Comparison of ENCODE assay signal across 1 cellular context in the genomic region with DNA sequence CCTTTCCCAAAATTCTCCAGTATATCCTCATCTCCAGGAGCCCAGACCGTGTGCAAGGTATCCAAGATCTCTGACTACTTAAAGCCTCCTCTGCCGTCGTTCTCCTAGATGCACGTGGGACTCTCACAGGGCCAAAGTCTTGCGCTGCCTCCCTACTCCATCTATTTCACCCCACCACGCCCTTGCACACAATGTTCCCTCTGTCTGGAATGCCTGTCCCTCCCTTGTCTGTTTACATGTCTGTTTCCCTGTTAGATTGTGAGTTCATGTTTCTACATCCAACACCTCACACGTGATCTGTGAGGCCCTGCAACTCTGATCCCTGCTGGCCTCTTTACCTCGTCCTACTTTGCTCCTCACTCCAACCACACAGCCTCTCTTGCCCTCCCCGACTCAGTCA.
A peak's percentile ranks its signal among the peaks of the same experiment; 100 is the strongest.
TF ChIP-seq lines count a peak whose summit lies in the region.

No MANE protein-coding gene starts in this region.

TF ChIP-seq in K562, 482 proteins besides CTCF, POLR2A, EP300 and RAD21:
- TF ChIP-seq TARDBP (IDR thresholded peaks at IDR 0.05) (no peak), L3MBTL2 (IDR thresholded peaks at IDR 0.05) (peak; percentile 60)
- TF ChIP-seq, protein P1, sequence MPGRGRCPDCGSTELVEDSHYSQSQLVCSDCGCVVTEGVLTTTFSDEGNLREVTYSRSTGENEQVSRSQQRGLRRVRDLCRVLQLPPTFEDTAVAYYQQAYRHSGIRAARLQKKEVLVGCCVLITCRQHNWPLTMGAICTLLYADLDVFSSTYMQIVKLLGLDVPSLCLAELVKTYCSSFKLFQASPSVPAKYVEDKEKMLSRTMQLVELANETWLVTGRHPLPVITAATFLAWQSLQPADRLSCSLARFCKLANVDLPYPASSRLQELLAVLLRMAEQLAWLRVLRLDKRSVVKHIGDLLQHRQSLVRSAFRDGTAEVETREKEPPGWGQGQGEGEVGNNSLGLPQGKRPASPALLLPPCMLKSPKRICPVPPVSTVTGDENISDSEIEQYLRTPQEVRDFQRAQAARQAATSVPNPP (IDR thresholded peaks at IDR 0.05; ENCODE audit: borderline replicate concordance, insufficient read depth, insufficient read length) = no peak
- TF ChIP-seq, protein P2, sequence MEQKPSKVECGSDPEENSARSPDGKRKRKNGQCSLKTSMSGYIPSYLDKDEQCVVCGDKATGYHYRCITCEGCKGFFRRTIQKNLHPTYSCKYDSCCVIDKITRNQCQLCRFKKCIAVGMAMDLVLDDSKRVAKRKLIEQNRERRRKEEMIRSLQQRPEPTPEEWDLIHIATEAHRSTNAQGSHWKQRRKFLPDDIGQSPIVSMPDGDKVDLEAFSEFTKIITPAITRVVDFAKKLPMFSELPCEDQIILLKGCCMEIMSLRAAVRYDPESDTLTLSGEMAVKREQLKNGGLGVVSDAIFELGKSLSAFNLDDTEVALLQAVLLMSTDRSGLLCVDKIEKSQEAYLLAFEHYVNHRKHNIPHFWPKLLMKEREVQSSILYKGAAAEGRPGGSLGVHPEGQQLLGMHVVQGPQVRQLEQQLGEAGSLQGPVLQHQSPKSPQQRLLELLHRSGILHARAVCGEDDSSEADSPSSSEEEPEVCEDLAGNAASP (IDR thresholded peaks at IDR 0.05) = no peak
- TF ChIP-seq, protein P3, sequence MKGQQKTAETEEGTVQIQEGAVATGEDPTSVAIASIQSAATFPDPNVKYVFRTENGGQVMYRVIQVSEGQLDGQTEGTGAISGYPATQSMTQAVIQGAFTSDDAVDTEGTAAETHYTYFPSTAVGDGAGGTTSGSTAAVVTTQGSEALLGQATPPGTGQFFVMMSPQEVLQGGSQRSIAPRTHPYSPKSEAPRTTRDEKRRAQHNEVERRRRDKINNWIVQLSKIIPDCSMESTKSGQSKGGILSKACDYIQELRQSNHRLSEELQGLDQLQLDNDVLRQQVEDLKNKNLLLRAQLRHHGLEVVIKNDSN (CRISPR knock-in tag; IDR thresholded peaks at IDR 0.05) = no peak
- TF ChIP-seq, protein P4, sequence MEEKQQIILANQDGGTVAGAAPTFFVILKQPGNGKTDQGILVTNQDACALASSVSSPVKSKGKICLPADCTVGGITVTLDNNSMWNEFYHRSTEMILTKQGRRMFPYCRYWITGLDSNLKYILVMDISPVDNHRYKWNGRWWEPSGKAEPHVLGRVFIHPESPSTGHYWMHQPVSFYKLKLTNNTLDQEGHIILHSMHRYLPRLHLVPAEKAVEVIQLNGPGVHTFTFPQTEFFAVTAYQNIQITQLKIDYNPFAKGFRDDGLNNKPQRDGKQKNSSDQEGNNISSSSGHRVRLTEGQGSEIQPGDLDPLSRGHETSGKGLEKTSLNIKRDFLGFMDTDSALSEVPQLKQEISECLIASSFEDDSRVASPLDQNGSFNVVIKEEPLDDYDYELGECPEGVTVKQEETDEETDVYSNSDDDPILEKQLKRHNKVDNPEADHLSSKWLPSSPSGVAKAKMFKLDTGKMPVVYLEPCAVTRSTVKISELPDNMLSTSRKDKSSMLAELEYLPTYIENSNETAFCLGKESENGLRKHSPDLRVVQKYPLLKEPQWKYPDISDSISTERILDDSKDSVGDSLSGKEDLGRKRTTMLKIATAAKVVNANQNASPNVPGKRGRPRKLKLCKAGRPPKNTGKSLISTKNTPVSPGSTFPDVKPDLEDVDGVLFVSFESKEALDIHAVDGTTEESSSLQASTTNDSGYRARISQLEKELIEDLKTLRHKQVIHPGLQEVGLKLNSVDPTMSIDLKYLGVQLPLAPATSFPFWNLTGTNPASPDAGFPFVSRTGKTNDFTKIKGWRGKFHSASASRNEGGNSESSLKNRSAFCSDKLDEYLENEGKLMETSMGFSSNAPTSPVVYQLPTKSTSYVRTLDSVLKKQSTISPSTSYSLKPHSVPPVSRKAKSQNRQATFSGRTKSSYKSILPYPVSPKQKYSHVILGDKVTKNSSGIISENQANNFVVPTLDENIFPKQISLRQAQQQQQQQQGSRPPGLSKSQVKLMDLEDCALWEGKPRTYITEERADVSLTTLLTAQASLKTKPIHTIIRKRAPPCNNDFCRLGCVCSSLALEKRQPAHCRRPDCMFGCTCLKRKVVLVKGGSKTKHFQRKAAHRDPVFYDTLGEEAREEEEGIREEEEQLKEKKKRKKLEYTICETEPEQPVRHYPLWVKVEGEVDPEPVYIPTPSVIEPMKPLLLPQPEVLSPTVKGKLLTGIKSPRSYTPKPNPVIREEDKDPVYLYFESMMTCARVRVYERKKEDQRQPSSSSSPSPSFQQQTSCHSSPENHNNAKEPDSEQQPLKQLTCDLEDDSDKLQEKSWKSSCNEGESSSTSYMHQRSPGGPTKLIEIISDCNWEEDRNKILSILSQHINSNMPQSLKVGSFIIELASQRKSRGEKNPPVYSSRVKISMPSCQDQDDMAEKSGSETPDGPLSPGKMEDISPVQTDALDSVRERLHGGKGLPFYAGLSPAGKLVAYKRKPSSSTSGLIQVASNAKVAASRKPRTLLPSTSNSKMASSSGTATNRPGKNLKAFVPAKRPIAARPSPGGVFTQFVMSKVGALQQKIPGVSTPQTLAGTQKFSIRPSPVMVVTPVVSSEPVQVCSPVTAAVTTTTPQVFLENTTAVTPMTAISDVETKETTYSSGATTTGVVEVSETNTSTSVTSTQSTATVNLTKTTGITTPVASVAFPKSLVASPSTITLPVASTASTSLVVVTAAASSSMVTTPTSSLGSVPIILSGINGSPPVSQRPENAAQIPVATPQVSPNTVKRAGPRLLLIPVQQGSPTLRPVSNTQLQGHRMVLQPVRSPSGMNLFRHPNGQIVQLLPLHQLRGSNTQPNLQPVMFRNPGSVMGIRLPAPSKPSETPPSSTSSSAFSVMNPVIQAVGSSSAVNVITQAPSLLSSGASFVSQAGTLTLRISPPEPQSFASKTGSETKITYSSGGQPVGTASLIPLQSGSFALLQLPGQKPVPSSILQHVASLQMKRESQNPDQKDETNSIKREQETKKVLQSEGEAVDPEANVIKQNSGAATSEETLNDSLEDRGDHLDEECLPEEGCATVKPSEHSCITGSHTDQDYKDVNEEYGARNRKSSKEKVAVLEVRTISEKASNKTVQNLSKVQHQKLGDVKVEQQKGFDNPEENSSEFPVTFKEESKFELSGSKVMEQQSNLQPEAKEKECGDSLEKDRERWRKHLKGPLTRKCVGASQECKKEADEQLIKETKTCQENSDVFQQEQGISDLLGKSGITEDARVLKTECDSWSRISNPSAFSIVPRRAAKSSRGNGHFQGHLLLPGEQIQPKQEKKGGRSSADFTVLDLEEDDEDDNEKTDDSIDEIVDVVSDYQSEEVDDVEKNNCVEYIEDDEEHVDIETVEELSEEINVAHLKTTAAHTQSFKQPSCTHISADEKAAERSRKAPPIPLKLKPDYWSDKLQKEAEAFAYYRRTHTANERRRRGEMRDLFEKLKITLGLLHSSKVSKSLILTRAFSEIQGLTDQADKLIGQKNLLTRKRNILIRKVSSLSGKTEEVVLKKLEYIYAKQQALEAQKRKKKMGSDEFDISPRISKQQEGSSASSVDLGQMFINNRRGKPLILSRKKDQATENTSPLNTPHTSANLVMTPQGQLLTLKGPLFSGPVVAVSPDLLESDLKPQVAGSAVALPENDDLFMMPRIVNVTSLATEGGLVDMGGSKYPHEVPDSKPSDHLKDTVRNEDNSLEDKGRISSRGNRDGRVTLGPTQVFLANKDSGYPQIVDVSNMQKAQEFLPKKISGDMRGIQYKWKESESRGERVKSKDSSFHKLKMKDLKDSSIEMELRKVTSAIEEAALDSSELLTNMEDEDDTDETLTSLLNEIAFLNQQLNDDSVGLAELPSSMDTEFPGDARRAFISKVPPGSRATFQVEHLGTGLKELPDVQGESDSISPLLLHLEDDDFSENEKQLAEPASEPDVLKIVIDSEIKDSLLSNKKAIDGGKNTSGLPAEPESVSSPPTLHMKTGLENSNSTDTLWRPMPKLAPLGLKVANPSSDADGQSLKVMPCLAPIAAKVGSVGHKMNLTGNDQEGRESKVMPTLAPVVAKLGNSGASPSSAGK (IDR thresholded peaks at IDR 0.05) = peak; percentile 54
- TF ChIP-seq, protein P5, sequence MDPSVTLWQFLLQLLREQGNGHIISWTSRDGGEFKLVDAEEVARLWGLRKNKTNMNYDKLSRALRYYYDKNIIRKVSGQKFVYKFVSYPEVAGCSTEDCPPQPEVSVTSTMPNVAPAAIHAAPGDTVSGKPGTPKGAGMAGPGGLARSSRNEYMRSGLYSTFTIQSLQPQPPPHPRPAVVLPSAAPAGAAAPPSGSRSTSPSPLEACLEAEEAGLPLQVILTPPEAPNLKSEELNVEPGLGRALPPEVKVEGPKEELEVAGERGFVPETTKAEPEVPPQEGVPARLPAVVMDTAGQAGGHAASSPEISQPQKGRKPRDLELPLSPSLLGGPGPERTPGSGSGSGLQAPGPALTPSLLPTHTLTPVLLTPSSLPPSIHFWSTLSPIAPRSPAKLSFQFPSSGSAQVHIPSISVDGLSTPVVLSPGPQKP (CRISPR knock-in tag; IDR thresholded peaks at IDR 0.05) = no peak
